ENCODE assay signal across 22 cellular contexts in the genomic region with DNA sequence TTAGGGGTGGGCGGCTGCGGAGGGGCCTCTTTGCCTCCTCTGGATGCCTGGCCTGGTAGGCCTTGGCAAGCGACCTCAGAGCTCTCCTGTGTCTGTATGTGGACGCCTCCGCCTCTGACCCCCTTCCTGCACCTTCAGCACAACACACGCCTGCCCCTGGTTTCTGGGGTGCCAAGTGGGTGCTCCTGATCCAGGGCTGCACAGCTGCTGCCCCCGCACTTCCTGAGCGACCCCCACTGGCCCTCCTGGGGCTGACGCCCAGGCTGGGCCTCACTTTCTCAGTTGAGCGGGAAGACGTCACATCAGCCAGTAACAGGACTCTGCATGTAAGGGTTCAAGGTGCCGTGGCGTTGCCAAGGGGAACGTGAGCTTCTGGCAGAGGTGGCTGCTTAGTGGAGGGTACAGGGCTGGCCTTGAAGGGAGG.
DNase-seq lines count a peak whose midpoint lies in the region; ATAC-seq and TF ChIP-seq lines count a peak whose summit lies in the region.
"Had no signal": no experiment of that assay in that cellular context is flagged by ENCODE, and none has a peak within 500 bp of the region (broad histone marks: within the 10 kb centered on the region; RNA-seq: fewer than 3 reads in every experiment).

No MANE protein-coding gene starts in this region.

- H4K20me1 ChIP-seq in smooth muscle cell (ENCODE audit: low read depth) (no peaks in the 10 kb centered on the region), OCI-LY7 (ENCODE audit: insufficient read depth, low read length) (no peaks in the 10 kb centered on the region)

- CTCF ChIA-PET in OCI-LY7 (lab: Charles Lee; ENCODE audit: unreplicated experiment) = no interaction called here

- H3K4me2 ChIP-seq in smooth muscle cell (peak overlapping the region; percentile 31), OCI-LY7 (ENCODE audit: low read length) (no peak overlapping the region)

- H3K36me3 Mint-ChIP-seq in activated naive CD8-positive, alpha-beta T cell treated with anti-CD3 and anti-CD28 coated beads, Interleukin-2, amount 10 ng/mL, durations not matched to agents 7 days and 5 days = no peaks in the 10 kb centered on the region
- H3K36me3 Mint-ChIP-seq in activated CD4-positive, alpha-beta T cell treated with anti-CD3 and anti-CD28 coated beads, Interleukin-2, amount 10 ng/mL, durations not matched to agents 24 days and 14 days (ENCODE audit: low read depth) = no peaks in the 10 kb centered on the region
- H3K36me3 Mint-ChIP-seq: IgD-negative memory B cell had no signal

- DNase-seq in NCI-H1092 treated with DMSO at 0.1 percent for 48 hours (lab: John Stamatoyannopoulos, UW) = peak; percentile 28
- no peak for DNase-seq in NCI-H1092 (lab: John Stamatoyannopoulos, UW)
- DNase-seq in activated naive CD8-positive, alpha-beta T cell treated with anti-CD3 and anti-CD28 coated beads, Interleukin-2, amount 10 ng/mL, durations not matched to agents 7 days and 5 days = no peak
- peak; percentile 41 for DNase-seq in left lobe of liver (ENCODE audit: low spot score)
- no peak for DNase-seq in smooth muscle cell (lab: John Stamatoyannopoulos, UW; ENCODE audit: unreplicated experiment)
- no peak for DNase-seq in OCI-LY7 (ENCODE audit: low spot score)
- no peak for DNase-seq in activated CD4-positive, alpha-beta T cell treated with anti-CD3 and anti-CD28 coated beads, Interleukin-2, amount 10 ng/mL, durations not matched to agents 24 days and 14 days
- DNase-seq in occipital lobe (lab: John Stamatoyannopoulos, UW) = no peak
- DNase-seq: 8988T; activated B cell treated with CpG ODN at 0.5 μM for 24 hours; activated CD4-positive, alpha-beta T cell treated with anti-CD3 and anti-CD28 coated beads, Interleukin-2, amount 50 U/mL, for 48 hours; activated T-cell treated with anti-CD3 and anti-CD28 coated beads, Interleukin-2, amount 50 U/mL, for 1 hour; amniotic stem cell; DMS53; NCI-H1417 treated with DMSO at 0.1 percent for 48 hours; NCI-H446 treated with DMSO at 0.1 percent for 48 hours; SHP77; stimulated activated CD4-positive, alpha-beta T cell treated with anti-CD3 and anti-CD28 coated beads, Interleukin-12 subunit alpha, Interleukin-12 subunit beta, amount 100 ng/mL, for 4 hours; stimulated activated CD4-positive, alpha-beta T cell treated with anti-CD3 and anti-CD28 coated beads, Interleukin-4, amount 100 ng/mL, for 4 hours; thyroid gland had no signal

- peak; percentile 29 for ATAC-seq in activated naive CD8-positive, alpha-beta T cell treated with anti-CD3 and anti-CD28 coated beads, Interleukin-2, amount 10 ng/mL, durations not matched to agents 7 days and 5 days (ENCODE audit: low read depth)
- no peak for ATAC-seq in left lobe of liver

- no peaks in the 10 kb centered on the region for H3K27me3 Mint-ChIP-seq in activated naive CD8-positive, alpha-beta T cell treated with anti-CD3 and anti-CD28 coated beads, Interleukin-2, amount 10 ng/mL, durations not matched to agents 7 days and 5 days
- H3K27me3 Mint-ChIP-seq in activated CD4-positive, alpha-beta T cell treated with anti-CD3 and anti-CD28 coated beads, Interleukin-2, amount 10 ng/mL, durations not matched to agents 24 days and 14 days = no peaks in the 10 kb centered on the region
- H3K27me3 Mint-ChIP-seq: stimulated activated naive CD8-positive, alpha-beta T cell treated with anti-CD3 and anti-CD28 coated beads, Interleukin-15, Interleukin-2, amounts not matched to agents 100 ng/mL and 50 ng/mL, for 24 hours had no signal

- H3K4me3 ChIP-seq in smooth muscle cell (no peak overlapping the region), OCI-LY7 (ENCODE audit: low read depth, low read length, poor library complexity, severe bottlenecking) (no peak overlapping the region)
- H3K4me3 ChIP-seq: thyroid gland had no signal

- no peaks in the 10 kb centered on the region for H3K9me3 Mint-ChIP-seq in activated naive CD8-positive, alpha-beta T cell treated with anti-CD3 and anti-CD28 coated beads, Interleukin-2, amount 10 ng/mL, durations not matched to agents 7 days and 5 days
- no peaks in the 10 kb centered on the region for H3K9me3 Mint-ChIP-seq in activated CD4-positive, alpha-beta T cell treated with anti-CD3 and anti-CD28 coated beads, Interleukin-2, amount 10 ng/mL, durations not matched to agents 24 days and 14 days
- H3K9me3 Mint-ChIP-seq: activated B cell treated with CpG ODN at 0.5 μM for 24 hours; stimulated activated naive CD8-positive, alpha-beta T cell treated with anti-CD3 and anti-CD28 coated beads, Interleukin-15, Interleukin-2, amounts not matched to agents 100 ng/mL and 50 ng/mL, for 24 hours had no signal

- H3K79me2 ChIP-seq in smooth muscle cell (ENCODE audit: low read depth) (no peaks in the 10 kb centered on the region), OCI-LY7 (ENCODE audit: insufficient read depth, low read depth, low read length) (no peaks in the 10 kb centered on the region)

- H3K9me2 ChIP-seq in OCI-LY7 (ENCODE audit: insufficient read depth, low read length) = no peaks in the 10 kb centered on the region

- peak overlapping the region; percentile 64 for H3K27ac Mint-ChIP-seq in activated naive CD8-positive, alpha-beta T cell treated with anti-CD3 and anti-CD28 coated beads, Interleukin-2, amount 10 ng/mL, durations not matched to agents 7 days and 5 days
- no peak overlapping the region for H3K27ac Mint-ChIP-seq in activated CD4-positive, alpha-beta T cell treated with anti-CD3 and anti-CD28 coated beads, Interleukin-2, amount 10 ng/mL, durations not matched to agents 24 days and 14 days
- H3K27ac Mint-ChIP-seq: activated B cell treated with CpG ODN at 0.5 μM for 24 hours; IgD-negative memory B cell; stimulated activated naive CD8-positive, alpha-beta T cell treated with anti-CD3 and anti-CD28 coated beads, Interleukin-15, Interleukin-2, amounts not matched to agents 100 ng/mL and 50 ng/mL, for 24 hours had no signal

- H3K9me3 ChIP-seq in smooth muscle cell (replicated peaks; ENCODE audit: low read depth) = no peaks in the 10 kb centered on the region
- no peaks in the 10 kb centered on the region for H3K9me3 ChIP-seq in OCI-LY7 (ENCODE audit: low read length)
- H3K9me3 ChIP-seq: thyroid gland had no signal

- H3K9ac ChIP-seq in smooth muscle cell (ENCODE audit: low read depth) = no peak overlapping the region

- no peak overlapping the region for H2AFZ ChIP-seq in smooth muscle cell (ENCODE audit: low read depth)
- no peak overlapping the region for H2AFZ ChIP-seq in OCI-LY7 (ENCODE audit: low read length)

- no TSS peak for BruUV-seq in OCI-LY7 (replicated peaks; lab: Mats Ljungman, UMichigan)

- H3K4me3 Mint-ChIP-seq in activated naive CD8-positive, alpha-beta T cell treated with anti-CD3 and anti-CD28 coated beads, Interleukin-2, amount 10 ng/mL, durations not matched to agents 7 days and 5 days = peak overlapping the region; percentile 42
- no peak overlapping the region for H3K4me3 Mint-ChIP-seq in activated CD4-positive, alpha-beta T cell treated with anti-CD3 and anti-CD28 coated beads, Interleukin-2, amount 10 ng/mL, durations not matched to agents 24 days and 14 days
- H3K4me3 Mint-ChIP-seq: activated B cell treated with CpG ODN at 0.5 μM for 24 hours; stimulated activated naive CD8-positive, alpha-beta T cell treated with anti-CD3 and anti-CD28 coated beads, Interleukin-15, Interleukin-2, amounts not matched to agents 100 ng/mL and 50 ng/mL, for 24 hours had no signal

- peaks cover 5% of the 10 kb centered on the region for H3K4me1 Mint-ChIP-seq in activated naive CD8-positive, alpha-beta T cell treated with anti-CD3 and anti-CD28 coated beads, Interleukin-2, amount 10 ng/mL, durations not matched to agents 7 days and 5 days
- H3K4me1 Mint-ChIP-seq in activated CD4-positive, alpha-beta T cell treated with anti-CD3 and anti-CD28 coated beads, Interleukin-2, amount 10 ng/mL, durations not matched to agents 24 days and 14 days = no peaks in the 10 kb centered on the region
- H3K4me1 Mint-ChIP-seq: activated B cell treated with CpG ODN at 0.5 μM for 24 hours, IgD-negative memory B cell had no signal

- peaks cover 23% of the 10 kb centered on the region for H3K4me1 ChIP-seq in smooth muscle cell (ENCODE audit: low read depth)
- H3K4me1 ChIP-seq in OCI-LY7 (ENCODE audit: insufficient read depth, low read length, poor library complexity, severe bottlenecking) = no peaks in the 10 kb centered on the region
- H3K4me1 ChIP-seq: thyroid gland had no signal

- WGBS in smooth muscle cell (ENCODE audit: low lambda C conversion rate) = 72% methylated on average over 13 of the region's 14 CpGs

- no peaks in the 10 kb centered on the region for H3K27me3 ChIP-seq in smooth muscle cell (ENCODE audit: low read depth)
- H3K27me3 ChIP-seq: thyroid gland had no signal

- H3K27ac ChIP-seq in smooth muscle cell (ENCODE audit: low read depth) = peak overlapping the region; percentile 16
- H3K27ac ChIP-seq in OCI-LY7 (ENCODE audit: low read depth, low read length, poor library complexity, severe bottlenecking) = no peak overlapping the region
- H3K27ac ChIP-seq: thyroid gland had no signal

- POLR2A ChIA-PET in activated naive CD8-positive, alpha-beta T cell treated with anti-CD3 and anti-CD28 coated beads, Interleukin-2, amount 10 ng/mL, durations not matched to agents 7 days and 5 days (lab: Charles Lee) = no interaction called here
- POLR2A ChIA-PET in OCI-LY7 (lab: Charles Lee) = no interaction called here

- no peak for TF ChIP-seq CTCF in smooth muscle cell (IDR thresholded peaks at IDR 0.05; ENCODE audit: borderline replicate concordance, insufficient read depth, poor library complexity, severe bottlenecking)
- TF ChIP-seq CTCF in OCI-LY7 (conservative IDR thresholded peaks at IDR 0.05; ENCODE audit: low read length) = no peak

- intact Hi-C loops in OCI-LY7 (cut with micrococcal nuclease; ENCODE audit: unreplicated experiment) = no loop called here
- intact Hi-C loops in activated CD4-positive, alpha-beta T cell treated with anti-CD3 and anti-CD28 coated beads, Interleukin-2, amount 10 ng/mL, durations not matched to agents 24 days and 14 days (cut with micrococcal nuclease) = no loop called here

- no peaks in the 10 kb centered on the region for H3K36me3 ChIP-seq in smooth muscle cell (ENCODE audit: low read depth)
- H3K36me3 ChIP-seq in OCI-LY7 (ENCODE audit: insufficient read depth, low read length) = no peaks in the 10 kb centered on the region
- H3K36me3 ChIP-seq: thyroid gland had no signal

- H3F3A ChIP-seq in smooth muscle cell (ENCODE audit: low read depth) = no peaks in the 10 kb centered on the region

Comparison
In these comparisons a context has a peak if more than half of its experiments do, and no peak if none do; other contexts are left out.
1. DNase-seq: peak in NCI-H1092 treated with DMSO at 0.1 percent for 48 hours (single experiment) and left lobe of liver (single experiment); none in NCI-H1092 (single experiment), activated naive CD8-positive, alpha-beta T cell treated with anti-CD3 and anti-CD28 coated beads, Interleukin-2, amount 10 ng/mL, durations not matched to agents 7 days and 5 days (single experiment), smooth muscle cell (single experiment), OCI-LY7 (single experiment), activated CD4-positive, alpha-beta T cell treated with anti-CD3 and anti-CD28 coated beads, Interleukin-2, amount 10 ng/mL, durations not matched to agents 24 days and 14 days (single experiment) and occipital lobe (single experiment).